Comparison of ENCODE assay signal across 12 cellular contexts in the genomic region with DNA sequence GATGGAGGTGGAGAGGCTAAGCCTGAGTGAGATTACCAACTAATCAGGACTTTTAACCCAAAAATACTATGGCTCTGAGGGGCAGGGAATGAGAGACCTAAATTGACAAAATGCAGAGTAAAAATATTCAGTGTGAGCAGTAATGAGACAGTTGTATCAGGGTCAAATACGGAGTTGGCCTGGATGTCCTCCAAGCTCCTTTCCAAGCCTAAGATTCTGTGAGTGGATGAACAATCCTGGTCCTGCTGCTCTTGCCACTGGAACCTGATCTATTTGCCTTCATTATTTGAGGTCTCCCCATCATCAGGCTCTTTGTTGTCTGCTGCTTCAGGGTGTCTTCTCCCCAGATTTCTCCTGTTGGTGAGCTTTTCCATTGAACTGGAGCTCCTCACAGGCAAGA. TPM values are rescaled to one million over a fixed set of nuclear protein-coding genes. Genes with fewer than 3 reads are reported as not detected.
DNase-seq lines count a peak whose midpoint lies in the region; ATAC-seq and TF ChIP-seq lines count a peak whose summit lies in the region.
"Had no signal": no experiment of that assay in that cellular context is flagged by ENCODE, and none has a peak within 500 bp of the region (broad histone marks: within the 10 kb centered on the region; RNA-seq: fewer than 3 reads in every experiment).

No MANE protein-coding gene starts in this region.

- no peak for TF ChIP-seq EP300 in gastroesophageal sphincter (IDR thresholded peaks at IDR 0.05)

- TF ChIP-seq POLR2A in gastroesophageal sphincter (IDR thresholded peaks at IDR 0.05) = no peak

- intact Hi-C loops in Right ventricle myocardium superior (cut with DNase I) = loop anchor here (5.0 kb wide), 1 partner anchor 59 kb away; the partner anchor contains the start of gene CD274
- intact Hi-C loops in cardiac septum (cut with DNase I) = no loop called here
- intact Hi-C loops in upper lobe of right lung (cut with DNase I) = no loop called here

- 40 to 47% methylated on average over 1 of the region's 1 CpG for WGBS in gastroesophageal sphincter (ENCODE audit: low coverage in 1 of 2), 2 donors

- H3K9me3 ChIP-seq in gastroesophageal sphincter (no peaks in the 10 kb centered on the region), upper lobe of right lung (no peaks in the 10 kb centered on the region)

- H3K4me3 ChIP-seq in WI38 (ENCODE audit: low read depth, low read length) (peak overlapping the region; percentile 60), gastroesophageal sphincter (peak overlapping the region; percentile 27 to 33), upper lobe of right lung (peak overlapping the region; percentile 39)

- H3K27me3 ChIP-seq in gastroesophageal sphincter (no peaks in the 10 kb centered on the region), upper lobe of right lung (no peaks in the 10 kb centered on the region)

- H3K27ac ChIP-seq in gastroesophageal sphincter (peak overlapping the region in 1 of 4 donors; percentile 10), upper lobe of right lung (no peak overlapping the region)
- H3K27ac ChIP-seq: VCaP had no signal

- no peak for TF ChIP-seq CTCF in WI38 (IDR thresholded peaks at IDR 0.05; ENCODE audit: low read depth, low read length)
- no peak for TF ChIP-seq CTCF in gastroesophageal sphincter (IDR thresholded peaks at IDR 0.05)
- no peak for TF ChIP-seq CTCF in upper lobe of right lung (IDR thresholded peaks at IDR 0.05)

- ATAC-seq in Right ventricle myocardium superior (ENCODE audit: poor library complexity) = peak; percentile 40
- ATAC-seq in gastroesophageal sphincter = no peak
- no peak for ATAC-seq in upper lobe of right lung
- no peak for ATAC-seq in HG03469 (IDR thresholded peaks at IDR 0.05; ENCODE audit: unreplicated experiment)
- ATAC-seq in HG03025 (IDR thresholded peaks at IDR 0.05; ENCODE audit: low FRiP score, unreplicated experiment) = no peak
- ATAC-seq: left colon had no signal

- DNase-seq in Right ventricle myocardium superior (no peak), cardiac septum (ENCODE audit: low spot score) (no peak), upper lobe of right lung (no peak), NCI-H2107 (lab: John Stamatoyannopoulos, UW) (no peak)
- DNase-seq: left colon, MV-4-11 had no signal

- peaks cover 0 to 5% (median 0%) of the 10 kb centered on the region in 3 donors for H3K4me1 ChIP-seq in gastroesophageal sphincter
- H3K4me1 ChIP-seq in upper lobe of right lung = peaks cover 15% of the 10 kb centered on the region

- no peaks in the 10 kb centered on the region for H3K36me3 ChIP-seq in gastroesophageal sphincter
- no peaks in the 10 kb centered on the region for H3K36me3 ChIP-seq in upper lobe of right lung

RNA-seq across cellular contexts. Expression of gene PDCD1LG2, which starts 1.1 kb away (rescaled TPM):
- total RNA-seq in Right ventricle myocardium superior (2.4 TPM), cardiac septum (0.48 TPM), gastroesophageal sphincter (1 to 10 TPM in 3 of 4 donors, under 1 TPM in 1; 0.47 to 4.6 (median 2.4) TPM), upper lobe of right lung (6.3 TPM)
- total RNA-seq: H1 had no signal
